25 cellular contexts compared by ENCODE assay signal in genomic region chr2:33247325-33247724, GRCh38.
"Had no signal": no experiment of that assay in that cellular context is flagged by ENCODE, and none has a peak within 500 bp of the region (broad histone marks: within the 10 kb centered on the region; RNA-seq: fewer than 3 reads in every experiment).

No MANE protein-coding gene starts in this region.

- H3K4me3 ChIP-seq: left lung, right lobe of liver, upper lobe of left lung, vagina had no signal

- H3K9me3 Mint-ChIP-seq: activated naive CD4-positive, alpha-beta T cell treated with anti-CD3 and anti-CD28 coated beads, Interleukin-2, amount 50 U/mL, for 72 hours; activated T-helper 2 cell treated with anti-CD3 and anti-CD28 coated beads, Interferon-gamma antibody, Interleukin-2, Interleukin-4, amounts not matched to agents 10 μg/mL and 5 μg/mL and 100 μg/mL, durations not matched to agents 14 hours and 24 hours and 36 hours; brain; dendritic cell treated with granulocyte-macrophage colony-stimulating factor and Interleukin-4, amounts not matched to agents 40 ng/mL and 50 ng/mL, for 4 days; endodermal cell; nephron had no signal

- H3K4me3 Mint-ChIP-seq: activated CD4-positive, alpha-beta T cell treated with anti-CD3 and anti-CD28 coated beads for 36 hours; activated CD8-positive, alpha-beta memory T cell treated with anti-CD3 and anti-CD28 coated beads, Interleukin-2, amount 10 ng/mL, durations not matched to agents 7 days and 5 days; activated CD8-positive, alpha-beta T cell treated with anti-CD3 and anti-CD28 coated beads, Interleukin-2, amount 10 ng/mL, durations not matched to agents 7 days and 5 days; brain; dendritic cell treated with granulocyte-macrophage colony-stimulating factor and Interleukin-4, amounts not matched to agents 40 ng/mL and 50 ng/mL, for 4 days; endodermal cell; nephron had no signal

- H3K27ac ChIP-seq: foreskin keratinocyte, left lung, neutrophil, upper lobe of left lung, vagina had no signal

- ATAC-seq: activated CD4-positive, alpha-beta T cell treated with anti-CD3 and anti-CD28 coated beads for 36 hours; activated CD8-positive, alpha-beta memory T cell treated with anti-CD3 and anti-CD28 coated beads, Interleukin-2, amount 10 ng/mL, durations not matched to agents 7 days and 5 days; activated CD8-positive, alpha-beta T cell treated with anti-CD3 and anti-CD28 coated beads, Interleukin-2, amount 10 ng/mL, durations not matched to agents 7 days and 5 days; activated naive CD4-positive, alpha-beta T cell treated with anti-CD3 and anti-CD28 coated beads, Interleukin-2, amount 50 U/mL, for 72 hours; esophagus mucosa; foreskin keratinocyte; left lung; stimulated activated naive CD8-positive, alpha-beta T cell treated with anti-CD3 and anti-CD28 coated beads, Interleukin-15, Interleukin-2, amounts not matched to agents 100 U/mL and 50 U/mL, for 24 hours had no signal

- H3K27me3 ChIP-seq: foreskin keratinocyte, left lung, neutrophil, right lobe of liver, upper lobe of left lung, vagina had no signal

- H3K9me3 ChIP-seq: left lung, neutrophil, right lobe of liver, upper lobe of left lung, vagina had no signal

- H3K4me1 Mint-ChIP-seq: activated CD4-positive, alpha-beta T cell treated with anti-CD3 and anti-CD28 coated beads for 36 hours; activated CD8-positive, alpha-beta memory T cell treated with anti-CD3 and anti-CD28 coated beads, Interleukin-2, amount 10 ng/mL, durations not matched to agents 7 days and 5 days; brain had no signal

- H3K27ac Mint-ChIP-seq: activated CD4-positive, alpha-beta T cell treated with anti-CD3 and anti-CD28 coated beads for 36 hours; activated CD8-positive, alpha-beta memory T cell treated with anti-CD3 and anti-CD28 coated beads, Interleukin-2, amount 10 ng/mL, durations not matched to agents 7 days and 5 days; activated CD8-positive, alpha-beta T cell treated with anti-CD3 and anti-CD28 coated beads, Interleukin-2, amount 10 ng/mL, durations not matched to agents 7 days and 5 days; activated naive CD4-positive, alpha-beta T cell treated with anti-CD3 and anti-CD28 coated beads, Interleukin-2, amount 50 U/mL, for 72 hours; activated T-helper 2 cell treated with anti-CD3 and anti-CD28 coated beads, Interferon-gamma antibody, Interleukin-2, Interleukin-4, amounts not matched to agents 10 μg/mL and 5 μg/mL and 100 μg/mL, durations not matched to agents 14 hours and 24 hours and 36 hours; brain; dendritic cell treated with granulocyte-macrophage colony-stimulating factor and Interleukin-4, amounts not matched to agents 40 ng/mL and 50 ng/mL, for 4 days; endodermal cell; nephron had no signal

- H3K4me1 ChIP-seq: foreskin keratinocyte, left lung, upper lobe of left lung had no signal

- H3K36me3 ChIP-seq: left lung, neutrophil, right lobe of liver, upper lobe of left lung, vagina had no signal

- H3K36me3 Mint-ChIP-seq: activated CD8-positive, alpha-beta memory T cell treated with anti-CD3 and anti-CD28 coated beads, Interleukin-2, amount 10 ng/mL, durations not matched to agents 7 days and 5 days; activated naive CD4-positive, alpha-beta T cell treated with anti-CD3 and anti-CD28 coated beads, Interleukin-2, amount 50 U/mL, for 72 hours; brain had no signal

- DNase-seq: activated CD4-positive, alpha-beta T cell treated with anti-CD3 and anti-CD28 coated beads for 36 hours; activated CD4-positive, CD25-positive, alpha-beta regulatory T cell; activated CD8-positive, alpha-beta memory T cell treated with anti-CD3 and anti-CD28 coated beads, Interleukin-2, amount 10 ng/mL, durations not matched to agents 7 days and 5 days; activated CD8-positive, alpha-beta T cell treated with anti-CD3 and anti-CD28 coated beads, Interleukin-2, amount 10 ng/mL, durations not matched to agents 7 days and 5 days; activated naive CD4-positive, alpha-beta T cell; activated T-cell treated with anti-CD3 and anti-CD28 coated beads, Interleukin-2, amount 50 U/mL, for 48 hours; aorta; caudate nucleus; endodermal cell; foreskin keratinocyte; kidney glomerular epithelial cell; left lung; right lobe of liver; stimulated activated CD4-positive, alpha-beta T cell treated with anti-CD3 and anti-CD28 coated beads, Interleukin-12 subunit alpha, Interleukin-12 subunit beta, amount 100 ng/mL, for 4 hours; stimulated activated CD4-positive, alpha-beta T cell treated with anti-CD3 and anti-CD28 coated beads, Interleukin-4, amount 100 ng/mL, for 1 hour; stimulated activated naive CD8-positive, alpha-beta T cell treated with anti-CD3 and anti-CD28 coated beads, Interleukin-15, Interleukin-2, amounts not matched to agents 100 U/mL and 50 U/mL, for 24 hours; upper lobe of left lung had no signal

- H3K27me3 Mint-ChIP-seq: activated CD4-positive, alpha-beta T cell treated with anti-CD3 and anti-CD28 coated beads for 36 hours; brain; dendritic cell treated with granulocyte-macrophage colony-stimulating factor and Interleukin-4, amounts not matched to agents 40 ng/mL and 50 ng/mL, for 4 days had no signal
